ENCODE assay signal across 8 cellular contexts in the genomic region with DNA sequence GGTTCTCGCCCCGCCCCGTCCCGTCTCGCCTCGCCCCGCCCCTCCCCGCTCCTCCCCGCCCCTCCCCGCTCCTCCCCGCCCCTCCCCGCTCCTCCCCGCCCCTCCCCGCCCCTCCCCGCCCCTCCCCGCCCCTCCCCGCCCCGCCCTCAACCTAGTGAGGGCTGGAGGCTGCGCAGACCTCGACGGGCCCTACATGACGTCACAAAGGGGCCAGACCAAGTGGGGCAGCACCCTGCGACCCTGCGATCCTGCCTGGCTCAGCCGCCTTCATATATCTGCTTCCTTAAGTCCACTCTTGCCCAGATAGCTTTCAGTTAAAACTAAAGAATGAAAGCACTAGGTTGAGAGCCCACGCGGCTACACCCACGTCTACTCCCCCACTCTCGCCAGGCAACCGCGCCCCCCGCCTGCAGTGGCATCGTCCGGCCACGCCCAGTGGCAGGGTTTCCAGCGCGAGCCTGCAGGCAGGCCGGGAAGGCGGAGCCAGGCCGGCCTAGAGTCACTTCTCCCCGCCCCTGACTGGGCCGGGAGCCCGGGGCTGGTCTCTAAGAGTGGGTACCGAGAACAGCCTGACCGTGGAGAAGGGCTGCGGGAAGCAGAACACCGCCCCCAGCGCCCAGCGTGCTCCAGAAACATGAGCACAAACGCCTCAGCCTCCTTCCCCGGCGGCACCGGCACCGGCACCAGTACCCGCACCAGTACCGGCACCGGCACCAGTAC. TPM values are rescaled to one million over a fixed set of nuclear protein-coding genes. Genes with fewer than 3 reads are reported as not detected.
A peak's percentile ranks its signal among the peaks of the same experiment; 100 is the strongest.
DNase-seq lines count a peak whose midpoint lies in the region; ATAC-seq and TF ChIP-seq lines count a peak whose summit lies in the region.

No MANE protein-coding gene starts in this region.

- no peaks in the 10 kb centered on the region for H3K9me3 ChIP-seq in left lung

- H3K9me3 Mint-ChIP-seq in dendritic cell treated with granulocyte-macrophage colony-stimulating factor and Interleukin-4, amounts not matched to agents 40 ng/mL and 50 ng/mL, for 4 days: no peaks in the 10 kb centered on the region

- no peak for TF ChIP-seq CTCF in left lung (IDR thresholded peaks at IDR 0.05)

- peaks cover 0 to 4% of the 10 kb centered on the region in 2 donors for H3K27me3 ChIP-seq in left lung

- ATAC-seq in GM19324 (IDR thresholded peaks at IDR 0.05; ENCODE audit: low FRiP score, unreplicated experiment): peak; percentile 95
- ATAC-seq in HG03457 (IDR thresholded peaks at IDR 0.05; ENCODE audit: unreplicated experiment): peak; percentile 92
- ATAC-seq in left lung: peak; percentile 93

- peak; percentile 93 for DNase-seq in Ammon's horn (ENCODE audit: low spot score)
- peak; percentile 73 for DNase-seq in NCI-H526 treated with DMSO at 0.1 percent for 48 hours (lab: John Stamatoyannopoulos, UW)
- DNase-seq in activated CD4-positive, alpha-beta T cell treated with anti-CD3 and anti-CD28 coated beads, Interleukin-2, amount 50 U/mL, for 48 hours: peak; percentile 81 to 85
- DNase-seq in left lung: peak; percentile 94 to 96
- peak; percentile 74 for DNase-seq in stimulated activated CD4-positive, alpha-beta T cell treated with anti-CD3 and anti-CD28 coated beads, Interleukin-2, amount 100 ng/mL, for 4 hours (ENCODE audit: low read depth)

- H3K36me3 ChIP-seq in left lung: no peaks in the 10 kb centered on the region

- no peaks in the 10 kb centered on the region for H3K4me1 ChIP-seq in left lung

- peak overlapping the region; percentile 30 to 61 for H3K4me3 ChIP-seq in left lung

- H3K27me3 Mint-ChIP-seq in dendritic cell treated with granulocyte-macrophage colony-stimulating factor and Interleukin-4, amounts not matched to agents 40 ng/mL and 50 ng/mL, for 4 days: no peaks in the 10 kb centered on the region

- intact Hi-C loops in dendritic cell treated with granulocyte-macrophage colony-stimulating factor and Interleukin-4, amounts not matched to agents 40 ng/mL and 50 ng/mL, for 4 days (cut with micrococcal nuclease): loop anchor here (5.0 to 10.0 kb wide), 3 partner anchors 92 to 1730 kb away; a partner anchor contains a TSS
- intact Hi-C loops in left lung (cut with DNase I): no loop called here

- peak overlapping the region; percentile 98 for H3K27ac Mint-ChIP-seq in dendritic cell treated with granulocyte-macrophage colony-stimulating factor and Interleukin-4, amounts not matched to agents 40 ng/mL and 50 ng/mL, for 4 days

- peak overlapping the region; percentile 82 to 86 for H3K27ac ChIP-seq in left lung

- H3K4me1 Mint-ChIP-seq in dendritic cell treated with granulocyte-macrophage colony-stimulating factor and Interleukin-4, amounts not matched to agents 40 ng/mL and 50 ng/mL, for 4 days (ENCODE audit: low read depth): peaks cover 11% of the 10 kb centered on the region

- peaks cover 30% of the 10 kb centered on the region for H3K36me3 Mint-ChIP-seq in dendritic cell treated with granulocyte-macrophage colony-stimulating factor and Interleukin-4, amounts not matched to agents 40 ng/mL and 50 ng/mL, for 4 days (ENCODE audit: low read depth)

- peak overlapping the region; percentile 98 for H3K4me3 Mint-ChIP-seq in dendritic cell treated with granulocyte-macrophage colony-stimulating factor and Interleukin-4, amounts not matched to agents 40 ng/mL and 50 ng/mL, for 4 days

RNA-seq across cellular contexts. Expression of a gene that starts 1.5 kb away (rescaled TPM):
- 100 to 1,000 TPM; 134 to 159 TPM for total RNA-seq in left lung

Comparison
In these comparisons a context has a peak if more than half of its experiments do, and no peak if none do; other contexts are left out.
1. Peak in every context shown above with its lines: DNase-seq, ATAC-seq, H3K4me3 ChIP-seq and H3K27ac ChIP-seq.